ENCODE assay signal across 8 cellular contexts in the genomic region with DNA sequence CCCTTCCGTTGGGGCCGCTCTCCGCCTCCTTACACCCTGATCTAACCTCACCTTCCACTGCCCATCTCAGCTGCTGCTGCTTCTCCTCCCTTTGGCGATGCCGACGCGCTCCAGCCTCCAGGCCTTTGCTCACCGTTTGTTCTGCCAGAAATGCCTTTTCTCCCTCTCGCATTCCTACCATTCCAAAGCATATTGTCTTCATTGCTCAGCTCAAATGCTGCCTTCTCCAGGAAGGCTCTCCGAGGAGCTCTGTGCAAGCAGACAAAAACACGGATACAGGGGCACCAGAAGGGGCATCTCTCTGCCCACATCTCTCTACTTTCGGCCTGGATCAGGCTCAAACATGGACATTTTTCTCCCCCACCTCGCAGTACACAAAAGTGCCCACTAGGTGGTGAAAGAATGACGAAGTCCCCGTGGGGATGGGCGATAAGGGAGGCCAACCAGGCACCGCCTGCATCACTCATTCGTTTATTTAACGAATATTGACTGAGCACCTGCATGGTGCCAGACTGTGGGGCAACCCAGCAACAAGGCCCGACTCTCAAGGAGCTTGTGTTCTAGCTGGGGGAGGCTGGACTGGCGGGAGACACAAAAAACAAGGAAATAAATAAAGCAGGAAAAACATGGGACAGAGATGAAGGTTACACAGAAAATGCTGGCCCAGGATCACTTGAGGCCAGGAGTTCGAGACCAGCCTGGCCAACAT. TPM values are rescaled to one million over a fixed set of nuclear protein-coding genes. Genes with fewer than 3 reads are reported as not detected.
DNase-seq lines count a peak whose midpoint lies in the region; ATAC-seq and TF ChIP-seq lines count a peak whose summit lies in the region.

No MANE protein-coding gene starts in this region.

- peaks cover 95% of the 10 kb centered on the region for H3K4me1 ChIP-seq in BLaER1

- 20 to 25% methylated on average over 22 of the region's 22 CpGs for WGBS in lower leg skin, 2 donors

- H3K9ac ChIP-seq in BLaER1: peak overlapping the region; percentile 42; the same call in 1 of the 2 replicates

- H3K9me3 ChIP-seq in BLaER1: no peaks in the 10 kb centered on the region

- peak in 1 of 3 donors; percentile 59 for TF ChIP-seq CTCF in lower leg skin (IDR thresholded peaks at IDR 0.05)

- peak; percentile 79 for DNase-seq in H4 (ENCODE audit: low spot score)
- DNase-seq in NCI-H2196 (lab: John Stamatoyannopoulos, UW; ENCODE audit: unreplicated experiment): peak; percentile 77
- DNase-seq in activated CD4-positive, alpha-beta T cell treated with anti-CD3 and anti-CD28 coated beads for 48 hours: peak; percentile 87
- peak; percentile 74 for DNase-seq in dedifferentiated amniotic fluid mesenchymal stem cell (ENCODE audit: extremely low spot score)
- DNase-seq in lower leg skin (ENCODE audit: low spot score in 2 of 2): peak; percentile 59 to 92
- peak; percentile 22 to 56 (median 52) for DNase-seq in stimulated activated CD4-positive, alpha-beta T cell treated with anti-CD3 and anti-CD28 coated beads, TNF-alpha, amount 100 ng/mL, for 1 hour (ENCODE audit: low read depth in 3 of 3, low spot score in 1 of 3)

- no peak for TF ChIP-seq POLR2A in lower leg skin (IDR thresholded peaks at IDR 0.05)

- intact Hi-C loops in lower leg skin (cut with DNase I; ENCODE audit: low total_unique reads): no loop called here

- peak overlapping the region; percentile 62; the same call in 1 of the 2 replicates for H3K27ac ChIP-seq in BLaER1

- H3K4me2 ChIP-seq in BLaER1: peak overlapping the region; percentile 75

- H4K20me1 ChIP-seq in BLaER1: no peaks in the 10 kb centered on the region

- no peak for ATAC-seq in GM18511 (IDR thresholded peaks at IDR 0.05; ENCODE audit: unreplicated experiment)

- H3K4me3 ChIP-seq in BLaER1 (no peak overlapping the region), lower leg skin (ENCODE audit: low read depth, poor library complexity, severe bottlenecking) (no peak overlapping the region)

- H3K27me3 ChIP-seq in BLaER1: no peaks in the 10 kb centered on the region

- no peaks in the 10 kb centered on the region for H3K36me3 ChIP-seq in BLaER1

RNA-seq across cellular contexts. Expression of gene GRHPR, which starts 7.3 kb away (rescaled TPM):
- total RNA-seq in H4 (2014; rRNA removed; shearing (Covaris generic)): 172 and 191 TPM in 2 replicates
- total RNA-seq in lower leg skin: 100 to 1,000 TPM; 120 to 181 (median 141) TPM

RNA-seq across cellular contexts. Expression of gene ZBTB5, which starts 50.1 kb away (rescaled TPM):
- total RNA-seq in H4 (2014; rRNA removed; shearing (Covaris generic)): 13.6 and 14.6 TPM in 2 replicates
- total RNA-seq in lower leg skin: 10 to 100 TPM; 16.1 to 23.4 (median 20.9) TPM
